21 cellular contexts compared by ENCODE assay signal in genomic region chr1:150386546-150387080, GRCh38. TPM values are rescaled to one million over a fixed set of nuclear protein-coding genes. Genes with fewer than 3 reads are reported as not detected.
DNase-seq lines count a peak whose midpoint lies in the region; ATAC-seq and TF ChIP-seq lines count a peak whose summit lies in the region.
"Had no signal": no experiment of that assay in that cellular context is flagged by ENCODE, and none has a peak within 500 bp of the region (broad histone marks: within the 10 kb centered on the region; RNA-seq: fewer than 3 reads in every experiment).

No MANE protein-coding gene starts in this region.

- in situ Hi-C loops in IMR-90 (cut with MboI; ENCODE audit: low sequenced_read_pairs): no loop called here

- intact Hi-C loops in IMR-90 (cut with micrococcal nuclease): no loop called here
- intact Hi-C loops in naive thymus-derived CD4-positive, alpha-beta T cell (cut with micrococcal nuclease): loop anchor here in 1 of 2 donors (2.0 kb wide), 1 partner anchor 22 kb away; the partner anchor contains the start of gene RPRD2

- TF ChIP-seq CTCF in IMR-90 (conservative IDR thresholded peaks at IDR 0.05; ENCODE audit: low read depth, low read length): no peak
- no peak for TF ChIP-seq CTCF in gastroesophageal sphincter (IDR thresholded peaks at IDR 0.05)

- H3K4me1 ChIP-seq in IMR-90 (ENCODE audit: control insufficient read depth, insufficient read depth, low read length) (peaks cover 1% of the 10 kb centered on the region; the same call in 1 of the 2 replicates), gastroesophageal sphincter (peaks cover 0 to 62% (median 6%) of the 10 kb centered on the region in 3 donors)
- peaks cover 5 to 17% of the 10 kb centered on the region in 2 donors for H3K4me1 ChIP-seq in naive thymus-derived CD4-positive, alpha-beta T cell (ENCODE audit: control insufficient read depth in 2 of 2, insufficient read depth in 2 of 2, low read length in 2 of 2)
- H3K4me1 ChIP-seq: BE2C had no signal

- no peak overlapping the region for H3K18ac ChIP-seq in IMR-90 (ENCODE audit: low read depth, low read length)

- H2AK9ac ChIP-seq in IMR-90 (replicated peaks; ENCODE audit: low read depth, low read length, poor library complexity): no peak overlapping the region

- H4K8ac ChIP-seq in IMR-90 (ENCODE audit: low read depth in 2 of 2, low read length in 2 of 2): no peak overlapping the region

- H3K4me3 ChIP-seq in IMR-90 (ENCODE audit: insufficient read depth, low read depth, low read length): no peak overlapping the region
- no peak overlapping the region for H3K4me3 ChIP-seq in SK-N-MC
- H3K4me3 ChIP-seq in naive thymus-derived CD4-positive, alpha-beta T cell (ENCODE audit: low read length): no peak overlapping the region
- no peak overlapping the region for H3K4me3 ChIP-seq in gastroesophageal sphincter
- H3K4me3 ChIP-seq: stomach had no signal

- no peak overlapping the region for H2BK15ac ChIP-seq in IMR-90 (ENCODE audit: low read depth, low read length)

- no TSS peak for BruUV-seq in IMR-90 (replicated peaks; lab: Mats Ljungman, UMichigan)

- no peak overlapping the region for H3K56ac ChIP-seq in IMR-90 (ENCODE audit: extremely low read depth, insufficient read depth, low read length)

- no peak for TF ChIP-seq EP300 in gastroesophageal sphincter (IDR thresholded peaks at IDR 0.05)

- DNase-seq in NCI-H1417 (lab: John Stamatoyannopoulos, UW) (peak in 2 of 3 experiments; percentile 59 to 87), NCI-H1417 treated with DMSO at 0.1 percent for 48 hours (lab: John Stamatoyannopoulos, UW) (no peak), IMR-90 (no peak), SK-N-MC (ENCODE audit: low read depth, low spot score) (no peak), SKM-1 (lab: John Stamatoyannopoulos, UW; ENCODE audit: unreplicated experiment) (no peak)
- DNase-seq in naive thymus-derived CD4-positive, alpha-beta T cell: no peak
- DNase-seq: activated CD4-positive, CD25-positive, alpha-beta regulatory T cell treated with anti-CD3 and anti-CD28 coated beads, Interleukin-2, amount 50 U/mL, for 72 hours; activated effector memory CD4-positive, alpha-beta T cell treated with anti-CD3 and anti-CD28 coated beads, Interleukin-2, amount 50 U/mL, for 16 hours; amniotic stem cell; BE2C; erythroblast; foreskin melanocyte; mesenchymal stem cell; NCI-H2171 treated with DMSO at 0.1 percent for 48 hours; NK-92 treated with Interleukin-12 subunit alpha and Interleukin-12 subunit beta, amount 100 ng/mL, for 24 hours; stimulated activated CD4-positive, alpha-beta T cell treated with anti-CD3 and anti-CD28 coated beads, Interleukin-4, amount 100 ng/mL, for 1 hour; stomach had no signal

- no peak overlapping the region for H3K4me2 ChIP-seq in IMR-90 (ENCODE audit: low read depth, low read length)

- peak overlapping the region in 6 of 9 donors; percentile 1 to 26 (median 10) for H3K27ac Mint-ChIP-seq in naive thymus-derived CD4-positive, alpha-beta T cell

- CTCF ChIA-PET in IMR-90 (lab: Yijun Ruan, JAX): no interaction called here
- CTCF ChIA-PET in naive thymus-derived CD4-positive, alpha-beta T cell (lab: Charles Lee): interaction anchor here (0.6 kb wide), 1 partner anchor 433 kb away, joined by 3 read pairs; no protein-coding TSS in a partner anchor

- H3K79me1 ChIP-seq in IMR-90 (ENCODE audit: low read depth in 1 of 2, low read length in 2 of 2): peaks cover 10 to 67% of the 10 kb centered on the region in 2 experiments

- H3K27me3 ChIP-seq in IMR-90 (ENCODE audit: control insufficient read depth, insufficient read depth, low read length) (no peaks in the 10 kb centered on the region), gastroesophageal sphincter (no peaks in the 10 kb centered on the region)
- no peaks in the 10 kb centered on the region for H3K27me3 ChIP-seq in naive thymus-derived CD4-positive, alpha-beta T cell (ENCODE audit: control insufficient read depth in 2 of 2, insufficient read depth in 2 of 2, low read length in 2 of 2)
- H3K27me3 ChIP-seq: BE2C, stomach had no signal

- no peak overlapping the region for H3K14ac ChIP-seq in IMR-90 (replicated peaks; ENCODE audit: low read depth, low read length)

- no peak overlapping the region for H3K4ac ChIP-seq in IMR-90 (ENCODE audit: low read depth, low read length)

- H3K9me1 ChIP-seq in IMR-90 (ENCODE audit: insufficient read depth, low read length): peaks cover 7% of the 10 kb centered on the region; the same call in 1 of the 2 replicates

- no peak for TF ChIP-seq RAD21 in IMR-90 (IDR thresholded peaks at IDR 0.05; ENCODE audit: low read length)

- ATAC-seq in IMR-90 (ENCODE audit: low read depth) (no peak), gastroesophageal sphincter (no peak), GM18870 (IDR thresholded peaks at IDR 0.05; ENCODE audit: unreplicated experiment) (no peak)
- ATAC-seq in naive thymus-derived CD4-positive, alpha-beta T cell: no peak
- ATAC-seq: SK-N-SH treated with all-trans-retinoic acid at 6 μM for 48 hours had no signal

- no peak overlapping the region for H3K9ac ChIP-seq in IMR-90 (ENCODE audit: low read depth, low read length)
- H3K9ac ChIP-seq in SK-N-MC (ENCODE audit: insufficient read length): no peak overlapping the region

- TF ChIP-seq POLR2A in IMR-90 (IDR thresholded peaks at IDR 0.05; ENCODE audit: low read depth, low read length) (no peak), gastroesophageal sphincter (IDR thresholded peaks at IDR 0.05) (no peak)

- H2BK20ac ChIP-seq in IMR-90 (ENCODE audit: low read depth, low read length): no peak overlapping the region

- H3K36me3 Mint-ChIP-seq in naive thymus-derived CD4-positive, alpha-beta T cell: peaks cover 0 to 18% (median 4%) of the 10 kb centered on the region in 5 donors

- H3K36me3 ChIP-seq in IMR-90 (ENCODE audit: control insufficient read depth, insufficient read depth, low read length) (peaks cover 3% of the 10 kb centered on the region), SK-N-MC (ENCODE audit: insufficient read depth, low read length) (no peaks in the 10 kb centered on the region; the same call in 1 of the 2 replicates), gastroesophageal sphincter (no peaks in the 10 kb centered on the region)
- H3K36me3 ChIP-seq in naive thymus-derived CD4-positive, alpha-beta T cell (ENCODE audit: control insufficient read depth in 2 of 3, insufficient read depth in 3 of 3, low read length in 3 of 3): no peaks in the 10 kb centered on the region
- H3K36me3 ChIP-seq: BE2C, stomach had no signal

- H4K20me1 ChIP-seq in IMR-90 (ENCODE audit: insufficient read depth, low read length): peaks cover 32% of the 10 kb centered on the region

- H3K27ac ChIP-seq in IMR-90 (ENCODE audit: insufficient read depth, low read length): no peak overlapping the region
- peak overlapping the region; percentile 37; the same call in 1 of the 2 replicates for H3K27ac ChIP-seq in SK-N-MC
- no peak overlapping the region for H3K27ac ChIP-seq in naive thymus-derived CD4-positive, alpha-beta T cell (ENCODE audit: low read depth, low read length)
- no peak overlapping the region for H3K27ac ChIP-seq in gastroesophageal sphincter
- H3K27ac ChIP-seq: stomach had no signal

- peak overlapping the region in 3 of 10 donors; percentile 16 to 53 (median 37) for H3K4me3 Mint-ChIP-seq in naive thymus-derived CD4-positive, alpha-beta T cell
- H3K4me3 Mint-ChIP-seq: neural crest cell had no signal

- POLR2A ChIA-PET in IMR-90 (lab: Charles Lee; ENCODE audit: unreplicated experiment): no interaction called here
- POLR2A ChIA-PET in naive thymus-derived CD4-positive, alpha-beta T cell (lab: Charles Lee): no interaction called here

- no peak overlapping the region for H4K91ac ChIP-seq in IMR-90 (ENCODE audit: insufficient read depth, low read depth, low read length)

- dilution Hi-C loops in IMR-90 (cut with HindIII; ENCODE audit: low sequenced_read_pairs, unreplicated experiment): no loop called here

- peaks cover 0 to 2% (median 0%) of the 10 kb centered on the region in 11 donors for H3K9me3 Mint-ChIP-seq in naive thymus-derived CD4-positive, alpha-beta T cell
- H3K9me3 Mint-ChIP-seq: neural crest cell had no signal

- H2AK5ac ChIP-seq in IMR-90 (ENCODE audit: low read depth, low read length): no peak overlapping the region

- no CpG with 5 or more reads among the region's 1 CpG for WGBS in IMR-90 (ENCODE audit: extremely low coverage in 2 of 2, insufficient read length in 1 of 2), 2 experiments
- 31 to 55% methylated on average over 1 of the region's 1 CpG for WGBS in gastroesophageal sphincter (ENCODE audit: low coverage in 1 of 2), 2 donors

- H2BK120ac ChIP-seq in IMR-90 (ENCODE audit: low read depth, low read length): no peak overlapping the region

- H3K9me3 ChIP-seq in IMR-90 (ENCODE audit: control insufficient read depth, insufficient read depth, low read length) (no peaks in the 10 kb centered on the region), SK-N-MC (ENCODE audit: low read depth, low read length) (no peaks in the 10 kb centered on the region), gastroesophageal sphincter (no peaks in the 10 kb centered on the region)
- H3K9me3 ChIP-seq in naive thymus-derived CD4-positive, alpha-beta T cell (ENCODE audit: control insufficient read depth in 2 of 3, low read length in 3 of 3): no peaks in the 10 kb centered on the region
- H3K9me3 ChIP-seq: BE2C, stomach had no signal

- H3K23ac ChIP-seq in IMR-90 (ENCODE audit: low read depth, low read length): no peak overlapping the region

- no peak overlapping the region for H4K5ac ChIP-seq in IMR-90 (ENCODE audit: low read depth, low read length)

- no peak overlapping the region for H2AFZ ChIP-seq in IMR-90 (replicated peaks; ENCODE audit: low read length, poor library complexity)

- H2BK5ac ChIP-seq in IMR-90 (ENCODE audit: low read depth, low read length, poor library complexity, severe bottlenecking): no peak overlapping the region

- H3K27me3 Mint-ChIP-seq in naive thymus-derived CD4-positive, alpha-beta T cell: no peaks in the 10 kb centered on the region

- H3K4me1 Mint-ChIP-seq in naive thymus-derived CD4-positive, alpha-beta T cell: peaks cover 27 to 77% (median 66%) of the 10 kb centered on the region in 7 donors

TF ChIP-seq in IMR-90, 13 proteins besides CTCF, POLR2A, EP300 and RAD21:
- TF ChIP-seq RCOR1 (IDR thresholded peaks at IDR 0.05; ENCODE audit: insufficient replicate concordance, low read length): no peak
- peak; percentile 38; the same call in 1 of the 2 replicates for TF ChIP-seq MAFK (IDR thresholded peaks at IDR 0.05; ENCODE audit: low read depth, low read length)

RNA-seq across cellular contexts. Expression of gene RPRD2, which starts 22.7 kb away (rescaled TPM):
- total RNA-seq in IMR-90 (2012; rRNA removed) (3.9 and 5.3 TPM in 2 replicates), gastroesophageal sphincter (10 to 100 TPM; 17.0 to 31.3 (median 26.2) TPM)
- 11.6 and 13.9 TPM in 2 replicates for polyA plus RNA-seq in IMR-90 (2012; rRNA removed)
- 3.2 and 5.2 TPM in 2 replicates for polyA plus RNA-seq in IMR-90 (2012; cell fraction: cytosol; rRNA removed)
- 6.9 and 11.9 TPM in 2 replicates for polyA plus RNA-seq in IMR-90 (2012; cell fraction: nucleus; rRNA removed; ENCODE audit: low replicate concordance)
- 10 to 100 TPM; 33.2 to 62.2 (median 40.6) TPM for total RNA-seq in naive thymus-derived CD4-positive, alpha-beta T cell
- 10 to 100 TPM; 27.5 to 51.2 TPM for polyA plus RNA-seq in naive thymus-derived CD4-positive, alpha-beta T cell

Comparison
In these comparisons a context has a peak if more than half of its experiments do, and no peak if none do; other contexts are left out.
1. DNase-seq: peak in NCI-H1417 (2 of 3); none in NCI-H1417 treated with DMSO at 0.1 percent for 48 hours (single experiment), IMR-90 (single experiment), SK-N-MC (single experiment), naive thymus-derived CD4-positive, alpha-beta T cell (0 of 9) and SKM-1 (single experiment).